ENCODE assay signal across 28 cellular contexts in the genomic region with DNA sequence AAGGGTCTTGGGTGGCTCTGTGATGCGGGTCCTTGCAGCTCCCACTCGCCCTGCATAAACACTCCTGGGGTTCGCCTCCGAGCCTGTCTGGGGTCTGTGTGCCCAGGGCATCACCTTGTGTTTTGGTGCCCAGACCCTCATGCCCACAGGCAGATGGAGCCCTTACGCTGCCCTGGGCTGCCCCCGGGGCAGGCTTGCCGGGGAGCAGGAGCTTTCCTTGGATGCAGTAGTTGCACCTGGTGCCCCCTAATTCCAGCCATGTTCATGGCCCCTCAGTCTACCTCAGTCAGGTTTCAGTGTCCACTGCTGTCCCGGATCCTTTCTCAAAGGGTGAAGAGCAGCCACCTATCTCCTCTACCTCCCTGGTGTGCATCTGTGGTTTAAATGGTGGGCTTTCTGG.
"Had no signal": no experiment of that assay in that cellular context is flagged by ENCODE, and none has a peak within 500 bp of the region (broad histone marks: within the 10 kb centered on the region; RNA-seq: fewer than 3 reads in every experiment).

No MANE protein-coding gene starts in this region.

- H3K27ac Mint-ChIP-seq: dendritic cell treated with granulocyte-macrophage colony-stimulating factor and Interleukin-4, amounts not matched to agents 40 ng/mL and 50 ng/mL, for 4 days; effector memory CD8-positive, alpha-beta T cell; endodermal cell; memory B cell had no signal

- H3K27me3 Mint-ChIP-seq: dendritic cell treated with granulocyte-macrophage colony-stimulating factor and Interleukin-4, amounts not matched to agents 40 ng/mL and 50 ng/mL, for 4 days; effector memory CD8-positive, alpha-beta T cell; memory B cell had no signal

- DNase-seq: colonic mucosa; cortex of kidney; effector CD8-positive, alpha-beta T cell; effector memory CD8-positive, alpha-beta T cell; endodermal cell; erythroblast; esophagus squamous epithelium; foreskin fibroblast; foreskin melanocyte; gastrocnemius medialis; glutamatergic neuron; head of caudate nucleus; heart right ventricle; hippocampal formation; left cardiac atrium; left lung; left ventricle myocardium superior; mammary epithelial cell; mesendoderm; midbrain had no signal

- ATAC-seq: effector memory CD8-positive, alpha-beta T cell; esophagus mucosa; gastrocnemius medialis; heart right ventricle; left cardiac atrium; left lung; left ventricle myocardium superior had no signal

- H3K36me3 Mint-ChIP-seq: memory B cell had no signal

- H3K4me3 ChIP-seq: colonic mucosa, esophagus squamous epithelium, gastrocnemius medialis, heart right ventricle, left lung, lung had no signal

- FAIRE-seq: endometrium, islet of Langerhans, keratinocyte had no signal

- H3K36me3 ChIP-seq: colonic mucosa, esophagus squamous epithelium, gastrocnemius medialis, heart right ventricle, left lung had no signal

- H3K4me1 ChIP-seq: colonic mucosa, esophagus squamous epithelium, gastrocnemius medialis, heart right ventricle, left lung had no signal

- H3K27ac ChIP-seq: colonic mucosa, epithelial cell of prostate, esophagus squamous epithelium, gastrocnemius medialis, heart right ventricle, left lung had no signal

- H3K4me3 Mint-ChIP-seq: dendritic cell treated with granulocyte-macrophage colony-stimulating factor and Interleukin-4, amounts not matched to agents 40 ng/mL and 50 ng/mL, for 4 days; effector memory CD8-positive, alpha-beta T cell; endodermal cell; memory B cell had no signal

- H3K9me3 ChIP-seq: colonic mucosa, gastrocnemius medialis had no signal

- H3K4me1 Mint-ChIP-seq: endodermal cell, memory B cell had no signal

- H3K27me3 ChIP-seq: colonic mucosa, esophagus squamous epithelium, gastrocnemius medialis, heart right ventricle, left lung had no signal
